Comparison of ENCODE assay signal across 10 cellular contexts in the genomic region with DNA sequence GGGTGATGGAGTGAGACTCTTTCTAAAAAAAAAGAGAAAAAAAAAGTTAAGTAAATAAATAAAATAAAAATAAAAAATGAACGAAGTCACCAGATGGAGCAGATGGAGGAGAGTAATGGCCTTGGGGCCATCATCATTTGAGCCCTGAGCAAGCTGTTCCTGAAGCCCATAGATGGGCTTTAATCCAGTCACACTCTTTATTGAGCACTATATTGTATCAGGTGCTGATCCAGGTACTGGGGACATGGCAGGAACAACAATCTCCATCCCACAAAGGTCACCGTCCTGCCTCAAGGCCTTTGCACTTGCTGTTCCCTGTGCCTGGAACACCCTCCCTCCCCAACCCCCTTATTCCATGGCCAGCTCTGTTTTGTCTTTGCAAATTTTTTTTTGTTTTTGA. TPM values are rescaled to one million over a fixed set of nuclear protein-coding genes. Genes with fewer than 3 reads are reported as not detected.
"Had no signal": no experiment of that assay in that cellular context is flagged by ENCODE, and none has a peak within 500 bp of the region (broad histone marks: within the 10 kb centered on the region; RNA-seq: fewer than 3 reads in every experiment).

No MANE protein-coding gene starts in this region.

- DNase-seq: GOT3, H7, KBM-7 had no signal

- ATAC-seq: HCT116 had no signal

- H3K9me3 ChIP-seq: HAP-1 had no signal

- H3K9ac ChIP-seq: GM23248 had no signal

- FAIRE-seq: HTR-8/SVneo had no signal

- H3K4me3 Mint-ChIP-seq: IgD-negative memory B cell had no signal

- H3K4me3 ChIP-seq: GM23248, HAP-1 had no signal

- H3K36me3 ChIP-seq: HAP-1 had no signal

RNA-seq across cellular contexts. Expression of gene ADAMTS10, which starts 3.9 kb away (rescaled TPM):
- total RNA-seq: HT-29 had no signal
- polyA plus RNA-seq: IgD-negative memory B cell had no signal

RNA-seq across cellular contexts. Expression of gene NFILZ, which starts 16.0 kb away (rescaled TPM):
- total RNA-seq: GM23248, H4, H7, HT-29 had no signal
- polyA plus RNA-seq: GM23248, IgD-negative memory B cell had no signal

RNA-seq across cellular contexts. Expression of gene MYO1F, which starts 37.2 kb away (rescaled TPM):
- total RNA-seq: HT-29 had no signal
